Comparison of ENCODE assay signal across 8 cellular contexts in genomic region chr7:909358-910329, GRCh38. TPM values are rescaled to one million over a fixed set of nuclear protein-coding genes. Genes with fewer than 3 reads are reported as not detected.
DNase-seq lines count a peak whose midpoint lies in the region; ATAC-seq and TF ChIP-seq lines count a peak whose summit lies in the region.

No MANE protein-coding gene starts in this region.

- TF ChIP-seq CTCF in mammary epithelial cell (conservative IDR thresholded peaks at IDR 0.05 in 1 of 2, IDR thresholded peaks at IDR 0.05 in 1 of 2; ENCODE audit: extremely low read depth in 1 of 2, insufficient read depth in 1 of 2, low read depth in 1 of 2, low read length in 2 of 2) (no peak), left lung (IDR thresholded peaks at IDR 0.05) (no peak), thyroid gland (IDR thresholded peaks at IDR 0.05) (no peak)

- no peaks in the 10 kb centered on the region for H4K20me1 ChIP-seq in mammary epithelial cell (ENCODE audit: insufficient read depth, low read length)

- intact Hi-C loops in mammary epithelial cell (cut with micrococcal nuclease) (loop anchor here (1.0 to 10.0 kb wide), 4 partner anchors 45 to 275 kb away; partner anchors contain the start of gene ADAP1), left lung (cut with DNase I) (loop anchor here in 1 of 2 donors (5.0 kb wide), 1 partner anchor 43 kb away; the partner anchor contains the start of gene ADAP1), thyroid gland (cut with DNase I) (loop anchor here (5.0 kb wide), 1 partner anchor 43 kb away; the partner anchor contains the start of gene ADAP1)
- intact Hi-C loops in activated CD4-positive, alpha-beta T cell treated with anti-CD3 and anti-CD28 coated beads, Interleukin-2, amount 10 ng/mL, durations not matched to agents 24 days and 14 days (cut with micrococcal nuclease), result loop anchor here (1.0 to 5.0 kb wide), 3 partner anchors 13 to 158 kb away; partner anchors contain the start of gene ADAP1

- DNase-seq in CD8-positive, alpha-beta memory T cell, result peak in 1 of 5 donors; percentile 40
- DNase-seq in NAMALWA (ENCODE audit: low spot score) (peak; percentile 76), mammary epithelial cell (no peak), left lung (peak; percentile 90 to 93), thyroid gland (peak; percentile 53 to 75)
- no peak for DNase-seq in activated CD4-positive, alpha-beta T cell treated with anti-CD3 and anti-CD28 coated beads, Interleukin-2, amount 10 ng/mL, durations not matched to agents 24 days and 14 days

- no peak overlapping the region for H3K9ac ChIP-seq in mammary epithelial cell (ENCODE audit: insufficient read depth, low read length)

- no peaks in the 10 kb centered on the region for H3K36me3 Mint-ChIP-seq in CD8-positive, alpha-beta memory T cell
- peaks cover 2% of the 10 kb centered on the region for H3K36me3 Mint-ChIP-seq in activated CD4-positive, alpha-beta T cell treated with anti-CD3 and anti-CD28 coated beads, Interleukin-2, amount 10 ng/mL, durations not matched to agents 24 days and 14 days (ENCODE audit: low read depth)

- H3K4me2 ChIP-seq in mammary epithelial cell (ENCODE audit: insufficient read depth, low read depth, low read length), result peak overlapping the region; percentile 74

- in situ Hi-C loops in mammary epithelial cell (cut with MboI; ENCODE audit: low sequenced_read_pairs in 2 of 2), result no loop called here

- peak overlapping the region; percentile 74 for H2AFZ ChIP-seq in mammary epithelial cell (ENCODE audit: low read depth, low read length)

- CTCF ChIA-PET in CD8-positive, alpha-beta memory T cell (lab: Charles Lee), result interaction anchor here (0.7 to 3.9 kb wide), 11 partner anchors 12 to 156 kb away, joined by 3 to 22 read pairs (median 7); no protein-coding TSS in a partner anchor
- CTCF ChIA-PET in mammary epithelial cell (lab: Charles Lee; ENCODE audit: low non-redundant PET), result no interaction called here

- H3K27me3 Mint-ChIP-seq in CD8-positive, alpha-beta memory T cell, result no peaks in the 10 kb centered on the region
- peaks cover 2% of the 10 kb centered on the region for H3K27me3 Mint-ChIP-seq in activated CD4-positive, alpha-beta T cell treated with anti-CD3 and anti-CD28 coated beads, Interleukin-2, amount 10 ng/mL, durations not matched to agents 24 days and 14 days

- no peaks in the 10 kb centered on the region for H3K36me3 ChIP-seq in CD8-positive, alpha-beta memory T cell (ENCODE audit: insufficient read depth, low read length)
- no peaks in the 10 kb centered on the region for H3K36me3 ChIP-seq in mammary epithelial cell (ENCODE audit: insufficient read depth, low read length)
- peaks cover 0 to 2% of the 10 kb centered on the region in 2 donors for H3K36me3 ChIP-seq in left lung
- no peaks in the 10 kb centered on the region for H3K36me3 ChIP-seq in thyroid gland

- H3K27me3 ChIP-seq in CD8-positive, alpha-beta memory T cell (ENCODE audit: insufficient read depth, low read length, poor library complexity, severe bottlenecking), result no peaks in the 10 kb centered on the region
- H3K27me3 ChIP-seq in mammary epithelial cell (ENCODE audit: insufficient read depth, low read length) (no peaks in the 10 kb centered on the region), left lung (peaks cover 0 to 24% of the 10 kb centered on the region in 2 donors), thyroid gland (no peaks in the 10 kb centered on the region)

- peak; percentile 60 for ATAC-seq in left lung
- no peak for ATAC-seq in HG02840 (IDR thresholded peaks at IDR 0.05; ENCODE audit: low FRiP score, unreplicated experiment)
- no peak for ATAC-seq in GM21360 (IDR thresholded peaks at IDR 0.05; ENCODE audit: unreplicated experiment)

- no peak overlapping the region for H3K4me3 ChIP-seq in CD8-positive, alpha-beta memory T cell (ENCODE audit: low read length)
- H3K4me3 ChIP-seq in mammary epithelial cell (replicated peaks in 1 of 3; ENCODE audit: insufficient read depth in 1 of 3, low read depth in 2 of 3, low read length in 3 of 3), result peak overlapping the region in 2 of 3 experiments; percentile 7 to 20
- H3K4me3 ChIP-seq in left lung, result peak overlapping the region in 1 of 2 donors; percentile 29
- H3K4me3 ChIP-seq in thyroid gland (replicated peaks in 1 of 3), result no peak overlapping the region

- H3K9me3 Mint-ChIP-seq in CD8-positive, alpha-beta memory T cell, result no peaks in the 10 kb centered on the region
- H3K9me3 Mint-ChIP-seq in activated CD4-positive, alpha-beta T cell treated with anti-CD3 and anti-CD28 coated beads, Interleukin-2, amount 10 ng/mL, durations not matched to agents 24 days and 14 days, result no peaks in the 10 kb centered on the region

- 51% methylated on average over 16 of the region's 58 CpGs for WGBS in mammary epithelial cell (ENCODE audit: low coverage, missing lambda C conversion rate)
- 81 to 90% methylated on average over 20 to 30 of the region's 58 CpGs for WGBS in thyroid gland, 2 donors

- TF ChIP-seq POLR2A in thyroid gland (IDR thresholded peaks at IDR 0.05), result no peak

- peaks cover 4 to 12% (median 11%) of the 10 kb centered on the region in 3 donors for H3K4me1 Mint-ChIP-seq in CD8-positive, alpha-beta memory T cell
- peaks cover 7% of the 10 kb centered on the region for H3K4me1 Mint-ChIP-seq in activated CD4-positive, alpha-beta T cell treated with anti-CD3 and anti-CD28 coated beads, Interleukin-2, amount 10 ng/mL, durations not matched to agents 24 days and 14 days

- H3K79me2 ChIP-seq in mammary epithelial cell (ENCODE audit: insufficient read depth, low read length), result no peaks in the 10 kb centered on the region

- H3K27ac ChIP-seq in CD8-positive, alpha-beta memory T cell (ENCODE audit: low read depth, low read length), result no peak overlapping the region
- H3K27ac ChIP-seq in mammary epithelial cell (ENCODE audit: insufficient read depth, low read depth, low read length), result no peak overlapping the region
- peak overlapping the region in 1 of 2 donors; percentile 45 for H3K27ac ChIP-seq in left lung
- no peak overlapping the region for H3K27ac ChIP-seq in thyroid gland

- H3K27ac Mint-ChIP-seq in CD8-positive, alpha-beta memory T cell, result peak overlapping the region in 5 of 8 donors; percentile 11 to 82 (median 79)
- H3K27ac Mint-ChIP-seq in activated CD4-positive, alpha-beta T cell treated with anti-CD3 and anti-CD28 coated beads, Interleukin-2, amount 10 ng/mL, durations not matched to agents 24 days and 14 days, result no peak overlapping the region

- H3K4me3 Mint-ChIP-seq in CD8-positive, alpha-beta memory T cell, result peak overlapping the region in 6 of 7 donors; percentile 19 to 84 (median 59)
- no peak overlapping the region for H3K4me3 Mint-ChIP-seq in activated CD4-positive, alpha-beta T cell treated with anti-CD3 and anti-CD28 coated beads, Interleukin-2, amount 10 ng/mL, durations not matched to agents 24 days and 14 days

- H3K9me3 ChIP-seq in CD8-positive, alpha-beta memory T cell (ENCODE audit: low read length), result no peaks in the 10 kb centered on the region
- H3K9me3 ChIP-seq in mammary epithelial cell (replicated peaks; ENCODE audit: insufficient read depth, low read length) (no peaks in the 10 kb centered on the region), left lung (no peaks in the 10 kb centered on the region), thyroid gland (no peaks in the 10 kb centered on the region)

- no TSS peak for BruUV-seq in mammary epithelial cell (replicated peaks; lab: Mats Ljungman, UMichigan)

- POLR2A ChIA-PET in CD8-positive, alpha-beta memory T cell (lab: Charles Lee), result no interaction called here

- H3K4me1 ChIP-seq in CD8-positive, alpha-beta memory T cell (ENCODE audit: insufficient read depth, low read length), result peaks cover 13% of the 10 kb centered on the region
- peaks cover 14% of the 10 kb centered on the region for H3K4me1 ChIP-seq in mammary epithelial cell (ENCODE audit: insufficient read depth, low read length)
- H3K4me1 ChIP-seq in left lung, result peaks cover 1 to 38% of the 10 kb centered on the region in 2 donors
- H3K4me1 ChIP-seq in thyroid gland, result peaks cover 6 to 13% of the 10 kb centered on the region in 2 donors

- dilution Hi-C loops in mammary epithelial cell (cut with HindIII; ENCODE audit: low sequenced_read_pairs), result no loop called here

RNA-seq across cellular contexts. Expression of gene GET4, which starts 33.3 kb away (rescaled TPM):
- 10 to 100 TPM; 39.9 to 44.9 TPM for total RNA-seq in CD8-positive, alpha-beta memory T cell
- 33.6 TPM for polyA plus RNA-seq in CD8-positive, alpha-beta memory T cell
- total RNA-seq in mammary epithelial cell, result 10 to 100 TPM; 26.0 to 40.8 TPM
- polyA plus RNA-seq in mammary epithelial cell, result 28.5 TPM
- 24.8 TPM for polyA minus RNA-seq in mammary epithelial cell
- 10 to 100 TPM; 30.1 to 31.6 TPM for total RNA-seq in left lung
- 10 to 100 TPM; 29.2 to 38.7 (median 34.3) TPM for total RNA-seq in thyroid gland
- 35.8 and 41.0 TPM in 2 replicates for total RNA-seq in activated CD4-positive, alpha-beta T cell treated with anti-CD3 and anti-CD28 coated beads, Interleukin-2, amount 10 ng/mL, durations not matched to agents 24 days and 14 days

RNA-seq across cellular contexts. Expression of gene ADAP1, which starts 44.8 kb away (rescaled TPM):
- total RNA-seq in CD8-positive, alpha-beta memory T cell, result 10 to 100 TPM; 67.7 to 77.3 TPM
- 37.7 TPM for polyA plus RNA-seq in CD8-positive, alpha-beta memory T cell
- total RNA-seq in mammary epithelial cell (10 to 100 TPM; 11.0 to 21.4 TPM), left lung (10 to 100 TPM; 25.8 to 35.1 TPM), thyroid gland (10 to 100 TPM; 11.7 to 29.9 (median 23.4) TPM)
- polyA plus RNA-seq in mammary epithelial cell, result 9.3 TPM
- 31.4 TPM for polyA minus RNA-seq in mammary epithelial cell
- 65.9 and 70.2 TPM in 2 replicates for total RNA-seq in activated CD4-positive, alpha-beta T cell treated with anti-CD3 and anti-CD28 coated beads, Interleukin-2, amount 10 ng/mL, durations not matched to agents 24 days and 14 days

Comparison
In these comparisons a context has a peak if more than half of its experiments do, and no peak if none do; other contexts are left out.
1. DNase-seq: peak in NAMALWA (single experiment), left lung (2 of 2) and thyroid gland (2 of 2); none in mammary epithelial cell (single experiment) and activated CD4-positive, alpha-beta T cell treated with anti-CD3 and anti-CD28 coated beads, Interleukin-2, amount 10 ng/mL, durations not matched to agents 24 days and 14 days (single experiment).
2. H3K4me3 ChIP-seq: peak in mammary epithelial cell (2 of 3); none in CD8-positive, alpha-beta memory T cell (single experiment) and thyroid gland (0 of 3).